ENCODE assay signal across 31 cellular contexts in the genomic region with DNA sequence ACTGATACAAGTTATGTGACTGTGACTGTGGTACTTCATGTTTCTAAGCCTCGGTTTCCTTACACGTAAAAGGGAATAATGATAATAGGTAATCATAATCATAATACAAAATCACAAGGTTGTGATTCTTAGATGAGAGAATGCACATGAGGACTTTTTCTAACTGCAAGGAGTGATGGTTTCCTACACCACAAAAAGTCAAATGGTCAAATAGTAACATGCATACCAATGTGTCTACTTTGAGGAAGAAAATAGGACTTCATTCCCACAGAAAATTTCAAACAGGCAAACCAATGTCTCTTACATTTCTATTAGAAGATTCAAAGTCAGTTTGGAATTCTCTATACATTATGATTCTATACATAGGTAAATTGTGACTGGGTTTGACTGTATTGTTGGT.
"Had no signal": no experiment of that assay in that cellular context is flagged by ENCODE, and none has a peak within 500 bp of the region (broad histone marks: within the 10 kb centered on the region; RNA-seq: fewer than 3 reads in every experiment).

No MANE protein-coding gene starts in this region.

- H3K9me3 Mint-ChIP-seq: activated CD4-positive, alpha-beta T cell treated with anti-CD3 and anti-CD28 coated beads, Interleukin-2, amount 10 ng/mL, durations not matched to agents 7 days and 5 days; activated naive CD4-positive, alpha-beta T cell treated with anti-CD3 and anti-CD28 coated beads, Interleukin-2, amount 10 ng/mL, durations not matched to agents 7 days and 5 days; activated T-cell treated with anti-CD3 and anti-CD28 coated beads, Interleukin-2, amount 50 U/mL, for 4 hours; activated T-helper 1 cell treated with anti-CD3 and anti-CD28 coated beads, Interleukin-12 subunit alpha, Interleukin-12 subunit beta, Interleukin-2, Interleukin-4 antibody, amounts not matched to agents 30 ng/mL and 10 ng/mL and 1 ng/mL, durations not matched to agents 14 hours and 24 hours and 36 hours; brain; T-helper 1 cell treated with Interleukin-12 subunit alpha and Interleukin-12 subunit beta and Interleukin-4 antibody, amounts not matched to agents 30 μg/mL and 1 μg/mL, for 36 hours; T-helper 2 cell treated with Interferon-gamma antibody and Interleukin-4, amounts not matched to agents 5 μg/mL and 100 μg/mL, for 36 hours had no signal

- H3K4me3 ChIP-seq: SJCRH30, SK-N-MC had no signal

- H3K27me3 Mint-ChIP-seq: activated naive CD4-positive, alpha-beta T cell treated with anti-CD3 and anti-CD28 coated beads, Interleukin-2, amount 10 ng/mL, durations not matched to agents 7 days and 5 days; activated naive CD8-positive, alpha-beta T cell; brain had no signal

- H3K36me3 Mint-ChIP-seq: activated naive CD4-positive, alpha-beta T cell treated with anti-CD3 and anti-CD28 coated beads, Interleukin-2, amount 10 ng/mL, durations not matched to agents 7 days and 5 days; activated naive CD8-positive, alpha-beta T cell had no signal

- H3K27ac ChIP-seq: SJCRH30, SK-N-MC had no signal

- DNase-seq: activated CD4-positive, alpha-beta T cell treated with anti-CD3 and anti-CD28 coated beads, Interleukin-2, amount 10 ng/mL, durations not matched to agents 7 days and 5 days; activated CD4-positive, alpha-beta T cell treated with anti-CD3 and anti-CD28 coated beads, Interleukin-2, amount 50 U/mL, for 48 hours; activated CD8-positive, alpha-beta memory T cell treated with anti-CD3 and anti-CD28 coated beads, Interleukin-2, amount 50 U/mL, for 4 hours; activated effector memory CD4-positive, alpha-beta T cell treated with Interleukin-2 at 50 U/mL for 16 hours; activated naive CD4-positive, alpha-beta T cell treated with anti-CD3 and anti-CD28 coated beads, Interleukin-2, amount 10 ng/mL, durations not matched to agents 7 days and 5 days; activated T-cell treated with anti-CD3 and anti-CD28 coated beads for 4 hours; activated T-cell treated with anti-CD3 and anti-CD28 coated beads, Interleukin-2, amount 50 U/mL, for 4 hours; amniotic stem cell; aorta; caudate nucleus; cerebellar nuclear complex; Kasumi-1; MM.1S; MV-4-11; NCI-H1092; NCI-H1436 treated with DMSO at 0.1 percent for 48 hours; NCI-H1694 treated with DMSO at 0.1 percent for 48 hours; NCI-H2029; NCI-H345; NCI-H524 treated with DMSO at 0.1 percent for 48 hours; SHP77; SJCRH30 had no signal

- ATAC-seq: activated T-cell treated with anti-CD3 and anti-CD28 coated beads, Interleukin-2, amount 50 U/mL, for 4 hours; Panc1 had no signal

- H3K9me3 ChIP-seq: SJCRH30 had no signal

- H3K4me1 Mint-ChIP-seq: activated CD4-positive, alpha-beta T cell treated with anti-CD3 and anti-CD28 coated beads, Interleukin-2, amount 10 ng/mL, durations not matched to agents 7 days and 5 days; activated naive CD4-positive, alpha-beta T cell treated with anti-CD3 and anti-CD28 coated beads, Interleukin-2, amount 10 ng/mL, durations not matched to agents 7 days and 5 days had no signal

- H3K4me1 ChIP-seq: SJCRH30 had no signal

- H3K27ac Mint-ChIP-seq: activated CD4-positive, alpha-beta T cell treated with anti-CD3 and anti-CD28 coated beads, Interleukin-2, amount 10 ng/mL, durations not matched to agents 7 days and 5 days; activated naive CD4-positive, alpha-beta T cell treated with anti-CD3 and anti-CD28 coated beads, Interleukin-2, amount 10 ng/mL, durations not matched to agents 7 days and 5 days; activated naive CD8-positive, alpha-beta T cell; activated T-helper 1 cell treated with anti-CD3 and anti-CD28 coated beads, Interleukin-12 subunit alpha, Interleukin-12 subunit beta, Interleukin-2, Interleukin-4 antibody, amounts not matched to agents 30 ng/mL and 10 ng/mL and 1 ng/mL, durations not matched to agents 14 hours and 24 hours and 36 hours; brain; T-helper 1 cell treated with Interleukin-12 subunit alpha and Interleukin-12 subunit beta and Interleukin-4 antibody, amounts not matched to agents 30 μg/mL and 1 μg/mL, for 36 hours; T-helper 2 cell treated with Interferon-gamma antibody and Interleukin-4, amounts not matched to agents 5 μg/mL and 100 μg/mL, for 36 hours had no signal

- H3K4me3 Mint-ChIP-seq: activated CD4-positive, alpha-beta T cell treated with anti-CD3 and anti-CD28 coated beads, Interleukin-2, amount 10 ng/mL, durations not matched to agents 7 days and 5 days; activated naive CD4-positive, alpha-beta T cell treated with anti-CD3 and anti-CD28 coated beads, Interleukin-2, amount 10 ng/mL, durations not matched to agents 7 days and 5 days; activated naive CD8-positive, alpha-beta T cell; activated T-cell treated with anti-CD3 and anti-CD28 coated beads, Interleukin-2, amount 50 U/mL, for 4 hours; activated T-helper 1 cell treated with anti-CD3 and anti-CD28 coated beads, Interleukin-12 subunit alpha, Interleukin-12 subunit beta, Interleukin-2, Interleukin-4 antibody, amounts not matched to agents 30 ng/mL and 10 ng/mL and 1 ng/mL, durations not matched to agents 14 hours and 24 hours and 36 hours; brain; T-helper 1 cell treated with Interleukin-12 subunit alpha and Interleukin-12 subunit beta and Interleukin-4 antibody, amounts not matched to agents 30 μg/mL and 1 μg/mL, for 36 hours; T-helper 2 cell treated with Interferon-gamma antibody and Interleukin-4, amounts not matched to agents 5 μg/mL and 100 μg/mL, for 36 hours had no signal

- FAIRE-seq: bronchial epithelial cell, TTC549 had no signal
